12 cellular contexts compared by ENCODE assay signal in genomic region chr4:105599475-105599874, GRCh38. TPM values are rescaled to one million over a fixed set of nuclear protein-coding genes. Genes with fewer than 3 reads are reported as not detected.
"Had no signal": no experiment of that assay in that cellular context is flagged by ENCODE, and none has a peak within 500 bp of the region (broad histone marks: within the 10 kb centered on the region; RNA-seq: fewer than 3 reads in every experiment).

No MANE protein-coding gene starts in this region.

- H3K9me3 Mint-ChIP-seq: HFFc6, IgD-negative memory B cell had no signal

- H3K36me3 Mint-ChIP-seq: IgD-negative memory B cell had no signal

- ATAC-seq: HCT116, HepG2 had no signal

- H2AFZ ChIP-seq: GM23248 had no signal

- H3K4me3 ChIP-seq: GM23248, HAP-1 had no signal

- H3K36me3 ChIP-seq: HAP-1 had no signal

- H3K9ac ChIP-seq: GM23248 had no signal

- H3K27ac Mint-ChIP-seq: HFFc6, IgD-negative memory B cell had no signal

- H3K27ac ChIP-seq: GM23248, HL-60 had no signal

- H3K9me3 ChIP-seq: HAP-1 had no signal

- DNase-seq: GOT3, H7, HFFc6, KBM-7 had no signal

- H3K4me3 Mint-ChIP-seq: HFFc6, IgD-negative memory B cell had no signal

- H3K27me3 Mint-ChIP-seq: IgD-negative memory B cell had no signal

- H3K4me1 ChIP-seq: HAP-1 had no signal

RNA-seq across cellular contexts. Expression of gene ARHGEF38, which starts 47.1 kb away (rescaled TPM):
- total RNA-seq: GM23248, H4, H7, HepG2, HFFc6, HT1080 had no signal
